18 cellular contexts compared by ENCODE assay signal in genomic region chr10:70410608-70411007, GRCh38. TPM values are rescaled to one million over a fixed set of nuclear protein-coding genes. Genes with fewer than 3 reads are reported as not detected.
"Had no signal": no experiment of that assay in that cellular context is flagged by ENCODE, and none has a peak within 500 bp of the region (broad histone marks: within the 10 kb centered on the region; RNA-seq: fewer than 3 reads in every experiment).

No MANE protein-coding gene starts in this region.

- H3K27ac ChIP-seq: dorsolateral prefrontal cortex, psoas muscle, testis had no signal

- H3K27me3 ChIP-seq: dorsolateral prefrontal cortex, neural progenitor cell, spleen, testis had no signal

- ATAC-seq: activated CD4-positive, CD25-positive, alpha-beta regulatory T cell treated with anti-CD3 and anti-CD28 coated beads, Interleukin-2, amount 50 U/mL, for 24 hours; psoas muscle; sciatic nerve had no signal

- H3K9me3 ChIP-seq: psoas muscle, spleen, testis had no signal

- H3K27me3 Mint-ChIP-seq: activated naive CD4-positive, alpha-beta T cell treated with anti-CD3 and anti-CD28 coated beads, Interleukin-2, amount 50 U/mL, for 24 hours; stimulated activated naive CD8-positive, alpha-beta T cell treated with anti-CD3 and anti-CD28 coated beads, Interleukin-15, Interleukin-2, amounts not matched to agents 100 ng/mL and 50 ng/mL, for 24 hours had no signal

- H3K9me3 Mint-ChIP-seq: activated naive CD4-positive, alpha-beta T cell treated with anti-CD3 and anti-CD28 coated beads, Interleukin-2, amount 50 U/mL, for 24 hours; stimulated activated naive CD8-positive, alpha-beta T cell treated with anti-CD3 and anti-CD28 coated beads, Interleukin-15, Interleukin-2, amounts not matched to agents 100 ng/mL and 50 ng/mL, for 24 hours had no signal

- H3K4me3 Mint-ChIP-seq: activated naive CD4-positive, alpha-beta T cell treated with anti-CD3 and anti-CD28 coated beads, Interleukin-2, amount 50 U/mL, for 24 hours; endodermal cell; neural progenitor cell; stimulated activated naive CD8-positive, alpha-beta T cell treated with anti-CD3 and anti-CD28 coated beads, Interleukin-15, Interleukin-2, amounts not matched to agents 100 ng/mL and 50 ng/mL, for 24 hours had no signal

- H3K4me2 ChIP-seq: neural progenitor cell had no signal

- H3K9ac ChIP-seq: neural progenitor cell had no signal

- DNase-seq: activated CD4-positive, alpha-beta T cell treated with anti-CD3 and anti-CD28 coated beads, Interleukin-2, amount 50 U/mL, for 48 hours; dorsolateral prefrontal cortex; endodermal cell; kidney glomerular epithelial cell; psoas muscle; spleen; T-helper 9 cell; testis had no signal

- H2AFZ ChIP-seq: neural progenitor cell had no signal

- H3K27ac Mint-ChIP-seq: activated naive CD4-positive, alpha-beta T cell treated with anti-CD3 and anti-CD28 coated beads, Interleukin-2, amount 50 U/mL, for 24 hours; endodermal cell; neural progenitor cell; stimulated activated naive CD8-positive, alpha-beta T cell treated with anti-CD3 and anti-CD28 coated beads, Interleukin-15, Interleukin-2, amounts not matched to agents 100 ng/mL and 50 ng/mL, for 24 hours had no signal

- H3K4me3 ChIP-seq: dorsolateral prefrontal cortex, neural progenitor cell, psoas muscle, spleen, testis had no signal

RNA-seq across cellular contexts. Expression of gene NODAL, which starts 30.9 kb away (rescaled TPM):
- total RNA-seq: epithelial cell of proximal tubule, liver, mesenteric fat pad, osteocyte, psoas muscle, sciatic nerve, spleen, urinary bladder had no signal
- polyA plus RNA-seq: liver, spleen, urinary bladder had no signal
